In the genomic region with DNA sequence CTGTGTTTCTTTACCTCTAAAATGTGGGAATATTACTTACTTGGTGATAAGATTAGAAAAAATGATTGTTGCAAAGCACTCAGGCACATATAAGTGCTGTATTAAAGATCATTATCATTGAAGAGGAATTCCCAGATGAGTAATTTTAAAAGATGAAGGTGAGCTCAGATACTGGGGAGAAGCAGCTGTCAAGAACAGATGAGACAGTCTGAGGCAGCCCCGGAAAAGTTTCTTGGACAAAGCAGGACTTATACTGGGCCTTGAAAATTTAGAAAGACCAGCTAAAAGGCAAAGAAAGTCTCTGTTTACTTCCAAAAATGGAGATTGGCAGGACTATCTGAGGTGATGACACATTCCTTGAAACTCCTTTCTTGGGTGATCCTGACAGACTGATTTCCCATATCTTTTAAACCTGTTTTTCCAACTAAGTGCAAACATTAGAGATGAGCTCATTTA, we compare ENCODE assay signal across 14 cellular contexts.
DNase-seq lines count a peak whose midpoint lies in the region; ATAC-seq and TF ChIP-seq lines count a peak whose summit lies in the region.
"Had no signal": no experiment of that assay in that cellular context is flagged by ENCODE, and none has a peak within 500 bp of the region (broad histone marks: within the 10 kb centered on the region; RNA-seq: fewer than 3 reads in every experiment).

No MANE protein-coding gene starts in this region.

- peaks cover 18% of the 10 kb centered on the region for H3K4me1 ChIP-seq in ACC112 (ENCODE audit: control insufficient read depth, insufficient read depth, low read length, unreplicated experiment)
- H3K4me1 ChIP-seq in HEK293 (ENCODE audit: control insufficient read depth, insufficient read depth, low read length) = peaks cover 12% of the 10 kb centered on the region

- POLR2A ChIA-PET in HEK293 (lab: Yijun Ruan, JAX) (interaction anchor here (0.6 kb wide), 1 partner anchor 122 kb away, joined by 7 read pairs; no protein-coding TSS in a partner anchor), RWPE1 (lab: Yijun Ruan, JAX; ENCODE audit: low non-redundant PET) (no interaction called here)

- peak overlapping the region; percentile 73 for H2AFZ ChIP-seq in ACC112 (ENCODE audit: low read length, unreplicated experiment)

- no peak for TF ChIP-seq CTCF in HEK293 (tag by site-specific recombination; IDR thresholded peaks at IDR 0.05)
- TF ChIP-seq CTCF in RWPE1 (conservative IDR thresholded peaks at IDR 0.05; ENCODE audit: low read depth) = no peak

- CTCF ChIA-PET in HEK293 (lab: Yijun Ruan, JAX) (interaction anchor here (1.2 kb wide), 1 partner anchor 127 kb away, joined by 3 read pairs; no protein-coding TSS in a partner anchor), RWPE1 (lab: Yijun Ruan, JAX) (no interaction called here)

- H3K27me3 ChIP-seq in ACC112 (ENCODE audit: insufficient read depth, low read length) = no peaks in the 10 kb centered on the region
- H3K27me3 ChIP-seq: SJSA1, upper lobe of right lung had no signal

- H3K79me2 ChIP-seq in ACC112 (ENCODE audit: control insufficient read depth, insufficient read depth, low read length, unreplicated experiment) = no peaks in the 10 kb centered on the region

- H3K9me3 ChIP-seq in HEK293 (ENCODE audit: control insufficient read depth, insufficient read depth, low read depth, low read length) = no peaks in the 10 kb centered on the region
- H3K9me3 ChIP-seq: SJSA1, upper lobe of right lung had no signal

- H3K36me3 ChIP-seq in ACC112 (ENCODE audit: insufficient read depth, low read length) (no peaks in the 10 kb centered on the region), HEK293 (ENCODE audit: control insufficient read depth in 2 of 2, insufficient read depth in 1 of 2, low read length in 2 of 2) (no peaks in the 10 kb centered on the region)
- H3K36me3 ChIP-seq: SJSA1, upper lobe of right lung had no signal

- no peak for ATAC-seq in HG03432 (IDR thresholded peaks at IDR 0.05; ENCODE audit: unreplicated experiment)
- ATAC-seq: naive thymus-derived CD8-positive, alpha-beta T cell had no signal

- no peak overlapping the region for H3K4me3 ChIP-seq in ACC112 (ENCODE audit: low read depth, low read length)
- H3K4me3 ChIP-seq in HEK293 (ENCODE audit: low read depth, low read length) = no peak overlapping the region
- H3K4me3 ChIP-seq: SJSA1, upper lobe of right lung had no signal

- DNase-seq in RWPE1 (ENCODE audit: low spot score) (peak; percentile 11), islet precursor cell (peak; percentile 54), SK-N-DZ (ENCODE audit: low spot score) (no peak), NCI-H345 (lab: John Stamatoyannopoulos, UW) (no peak), MV-4-11 (lab: John Stamatoyannopoulos, UW) (no peak)
- DNase-seq: activated CD4-positive, CD25-positive, alpha-beta regulatory T cell; left cardiac atrium; naive thymus-derived CD8-positive, alpha-beta T cell; NCI-H1105 treated with DMSO at 0.1 percent for 48 hours; upper lobe of right lung had no signal

- H3K27ac ChIP-seq in ACC112 (ENCODE audit: low read depth, low read length) = peak overlapping the region; percentile 71
- H3K27ac ChIP-seq in HEK293 (ENCODE audit: extremely low read depth, low read depth, low read length) = no peak overlapping the region
- no peak overlapping the region for H3K27ac ChIP-seq in RWPE1
- H3K27ac ChIP-seq: SJSA1, upper lobe of right lung had no signal

TF ChIP-seq in HEK293, 187 proteins besides CTCF, POLR2A, EP300 and RAD21:
- TF ChIP-seq, protein P1, sequence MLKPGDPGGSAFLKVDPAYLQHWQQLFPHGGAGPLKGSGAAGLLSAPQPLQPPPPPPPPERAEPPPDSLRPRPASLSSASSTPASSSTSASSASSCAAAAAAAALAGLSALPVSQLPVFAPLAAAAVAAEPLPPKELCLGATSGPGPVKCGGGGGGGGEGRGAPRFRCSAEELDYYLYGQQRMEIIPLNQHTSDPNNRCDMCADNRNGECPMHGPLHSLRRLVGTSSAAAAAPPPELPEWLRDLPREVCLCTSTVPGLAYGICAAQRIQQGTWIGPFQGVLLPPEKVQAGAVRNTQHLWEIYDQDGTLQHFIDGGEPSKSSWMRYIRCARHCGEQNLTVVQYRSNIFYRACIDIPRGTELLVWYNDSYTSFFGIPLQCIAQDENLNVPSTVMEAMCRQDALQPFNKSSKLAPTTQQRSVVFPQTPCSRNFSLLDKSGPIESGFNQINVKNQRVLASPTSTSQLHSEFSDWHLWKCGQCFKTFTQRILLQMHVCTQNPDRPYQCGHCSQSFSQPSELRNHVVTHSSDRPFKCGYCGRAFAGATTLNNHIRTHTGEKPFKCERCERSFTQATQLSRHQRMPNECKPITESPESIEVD (tag by site-specific recombination; IDR thresholded peaks at IDR 0.05) = 0 out of 2 replicates have a peak, but pooled peaks have one; percentile 10
- no peak for TF ChIP-seq ZBTB8A (tag by site-specific recombination; IDR thresholded peaks at IDR 0.05)
- TF ChIP-seq, protein P2, sequence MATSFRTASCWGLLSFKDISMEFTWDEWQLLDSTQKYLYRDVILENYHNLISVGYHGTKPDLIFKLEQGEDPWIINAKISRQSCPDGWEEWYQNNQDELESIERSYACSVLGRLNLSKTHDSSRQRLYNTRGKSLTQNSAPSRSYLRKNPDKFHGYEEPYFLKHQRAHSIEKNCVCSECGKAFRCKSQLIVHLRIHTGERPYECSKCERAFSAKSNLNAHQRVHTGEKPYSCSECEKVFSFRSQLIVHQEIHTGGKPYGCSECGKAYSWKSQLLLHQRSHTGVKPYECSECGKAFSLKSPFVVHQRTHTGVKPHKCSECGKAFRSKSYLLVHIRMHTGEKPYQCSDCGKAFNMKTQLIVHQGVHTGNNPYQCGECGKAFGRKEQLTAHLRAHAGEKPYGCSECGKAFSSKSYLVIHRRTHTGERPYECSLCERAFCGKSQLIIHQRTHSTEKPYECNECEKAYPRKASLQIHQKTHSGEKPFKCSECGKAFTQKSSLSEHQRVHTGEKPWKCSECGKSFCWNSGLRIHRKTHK (tag by site-specific recombination; IDR thresholded peaks at IDR 0.05) = no peak
- no peak for TF ChIP-seq MEIS1 (CRISPR knock-in tag; IDR thresholded peaks at IDR 0.05; ENCODE audit: borderline replicate concordance)
- TF ChIP-seq ZNF501 (tag by site-specific recombination; IDR thresholded peaks at IDR 0.05) = no peak
- TF ChIP-seq KLF8 (tag by site-specific recombination; IDR thresholded peaks at IDR 0.05) = no peak
- peak; percentile 26; the same call in 1 of the 2 replicates for TF ChIP-seq ZNF239 (tag by site-specific recombination; IDR thresholded peaks at IDR 0.05)

Comparison
In these comparisons a context has a peak if more than half of its experiments do, and no peak if none do; other contexts are left out.
1. DNase-seq: peak in RWPE1 (single experiment) and islet precursor cell (single experiment); none in SK-N-DZ (single experiment), NCI-H345 (single experiment) and MV-4-11 (single experiment).